In the genomic region with DNA sequence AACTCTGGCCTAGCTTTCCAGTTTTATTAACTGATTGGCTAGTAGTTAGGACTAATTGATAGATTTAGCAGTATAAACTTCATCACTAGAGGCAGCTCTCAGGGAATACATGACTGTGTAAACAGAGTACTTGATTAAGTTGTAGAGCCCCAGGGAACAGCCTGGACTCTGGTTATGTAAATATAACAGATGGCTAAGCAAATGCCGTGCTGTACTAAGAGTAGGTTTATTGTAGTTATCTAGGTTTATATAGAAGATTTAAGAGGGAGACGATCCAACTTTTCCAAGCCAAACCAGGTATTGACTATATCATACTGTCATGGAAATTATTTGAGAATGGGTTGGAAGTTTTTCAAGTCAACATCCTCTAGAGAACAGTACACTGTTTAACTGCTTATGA, we compare ENCODE assay signal across 21 cellular contexts.
DNase-seq lines count a peak whose midpoint lies in the region; ATAC-seq and TF ChIP-seq lines count a peak whose summit lies in the region.
"Had no signal": no experiment of that assay in that cellular context is flagged by ENCODE, and none has a peak within 500 bp of the region (broad histone marks: within the 10 kb centered on the region; RNA-seq: fewer than 3 reads in every experiment).

No MANE protein-coding gene starts in this region.

- no peak overlapping the region for H3K4me3 ChIP-seq in LNCaP clone FGC (ENCODE audit: low read depth, low read length)
- H3K4me3 ChIP-seq: adrenal gland, breast epithelium, upper lobe of left lung had no signal

- in situ Hi-C loops in KBM-7 (cut with MboI; ENCODE audit: low pct_unique_long_range_greater_than_20kb, low sequenced_read_pairs), result no loop called here

- peak; percentile 81 for ATAC-seq in left lobe of liver
- ATAC-seq: CD8-positive, alpha-beta T cell; Right ventricle myocardium inferior had no signal

- DNase-seq in DMS153 (lab: John Stamatoyannopoulos, UW), result peak; percentile 77
- DNase-seq in LNCaP clone FGC (ENCODE audit: low read depth), result peak; percentile 95
- peak; percentile 43 for DNase-seq in NCI-H524 treated with DMSO at 0.1 percent for 48 hours (lab: John Stamatoyannopoulos, UW)
- no peak for DNase-seq in left lobe of liver (ENCODE audit: low spot score)
- no peak for DNase-seq in GM19238 (ENCODE audit: insufficient read length, low spot score)
- no peak for DNase-seq in KBM-7
- no peak for DNase-seq in AG20443 (ENCODE audit: low spot score)
- no peak for DNase-seq in NCI-H146 (lab: John Stamatoyannopoulos, UW)
- DNase-seq: activated CD4-positive, alpha-beta T cell treated with anti-CD3 and anti-CD28 coated beads, Interleukin-2, amount 50 U/mL, for 1 hour; activated CD8-positive, alpha-beta memory T cell treated with anti-CD3 and anti-CD28 coated beads, Interleukin-2, amount 50 U/mL, for 4 hours; activated effector memory CD4-positive, alpha-beta T cell treated with Interleukin-2 at 50 U/mL for 16 hours; adrenal gland; CD8-positive, alpha-beta T cell; hippocampal formation; KG1; mammary epithelial cell; MV-4-11; stimulated activated CD4-positive, alpha-beta T cell treated with anti-CD3 and anti-CD28 coated beads, Interleukin-12 subunit alpha, Interleukin-12 subunit beta, amount 100 ng/mL, for 4 hours; upper lobe of left lung had no signal

- no peak for TF ChIP-seq CTCF in LNCaP clone FGC (IDR thresholded peaks at IDR 0.05; ENCODE audit: control insufficient read depth, extremely low read depth, insufficient read depth)

Comparison
In these comparisons a context has a peak if more than half of its experiments do, and no peak if none do; other contexts are left out.
1. DNase-seq: peak in DMS153 (single experiment), LNCaP clone FGC (single experiment) and NCI-H524 treated with DMSO at 0.1 percent for 48 hours (single experiment); none in left lobe of liver (single experiment), GM19238 (single experiment), KBM-7 (single experiment), AG20443 (single experiment) and NCI-H146 (single experiment).